8 cellular contexts compared by ENCODE assay signal in genomic region chr15:75650908-75651809, GRCh38.
A peak's percentile ranks its signal among the peaks of the same experiment; 100 is the strongest.
DNase-seq lines count a peak whose midpoint lies in the region; ATAC-seq and TF ChIP-seq lines count a peak whose summit lies in the region.

No MANE protein-coding gene starts in this region.

- H3K9ac ChIP-seq in stomach smooth muscle (ENCODE audit: low read length in 2 of 2) = peak overlapping the region; percentile 14 to 47

- DNase-seq in DMS53 (lab: John Stamatoyannopoulos, UW) (peak; percentile 43), DMS53 treated with DMSO at 0.1 percent for 48 hours (lab: John Stamatoyannopoulos, UW; ENCODE audit: unreplicated experiment) (no peak), astrocyte of the cerebellum (ENCODE audit: low read depth) (no peak), iris pigment epithelial cell (ENCODE audit: low read depth) (peak; percentile 32), 8988T (no peak)

- H3K4me3 ChIP-seq in astrocyte of the cerebellum (ENCODE audit: low read depth, low read length) = peak overlapping the region; percentile 87
- H3K4me3 ChIP-seq in stomach smooth muscle (ENCODE audit: low read length in 2 of 2) = peak overlapping the region; percentile 42 to 95

- H3K9me3 ChIP-seq in stomach smooth muscle (ENCODE audit: control insufficient read depth in 2 of 2, low read length in 2 of 2) = no peaks in the 10 kb centered on the region

- no peaks in the 10 kb centered on the region for H3K27me3 ChIP-seq in stomach smooth muscle (ENCODE audit: control insufficient read depth in 1 of 2, insufficient read depth in 2 of 2, low read length in 2 of 2)

- in situ Hi-C loops in astrocyte of the cerebellum (cut with HindIII; ENCODE audit: low sequenced_read_pairs) = no loop called here

- TF ChIP-seq CTCF in astrocyte of the cerebellum (IDR thresholded peaks at IDR 0.05; ENCODE audit: low read depth, low read length, missing control alignments) = no peak

- H3K36me3 ChIP-seq in stomach smooth muscle (ENCODE audit: control insufficient read depth in 2 of 2, insufficient read depth in 2 of 2, low read length in 2 of 2) = peaks cover 4 to 13% of the 10 kb centered on the region in 2 donors

- no peak for ATAC-seq in GM19452 (IDR thresholded peaks at IDR 0.05; ENCODE audit: unreplicated experiment)
- ATAC-seq in HG02970 (IDR thresholded peaks at IDR 0.05; ENCODE audit: low FRiP score, unreplicated experiment) = no peak

- H3K27ac ChIP-seq in stomach smooth muscle (ENCODE audit: low read length) = peak overlapping the region; percentile 49

- peaks cover 76% of the 10 kb centered on the region for H3K4me1 ChIP-seq in stomach smooth muscle (ENCODE audit: control insufficient read depth, insufficient read depth, low read length)

Comparison
In these comparisons a context has a peak if more than half of its experiments do, and no peak if none do; other contexts are left out.
1. DNase-seq: peak in DMS53 (single experiment) and iris pigment epithelial cell (single experiment); none in DMS53 treated with DMSO at 0.1 percent for 48 hours (single experiment), astrocyte of the cerebellum (single experiment) and 8988T (single experiment).